1 cellular context compared by ENCODE assay signal in the genomic region with DNA sequence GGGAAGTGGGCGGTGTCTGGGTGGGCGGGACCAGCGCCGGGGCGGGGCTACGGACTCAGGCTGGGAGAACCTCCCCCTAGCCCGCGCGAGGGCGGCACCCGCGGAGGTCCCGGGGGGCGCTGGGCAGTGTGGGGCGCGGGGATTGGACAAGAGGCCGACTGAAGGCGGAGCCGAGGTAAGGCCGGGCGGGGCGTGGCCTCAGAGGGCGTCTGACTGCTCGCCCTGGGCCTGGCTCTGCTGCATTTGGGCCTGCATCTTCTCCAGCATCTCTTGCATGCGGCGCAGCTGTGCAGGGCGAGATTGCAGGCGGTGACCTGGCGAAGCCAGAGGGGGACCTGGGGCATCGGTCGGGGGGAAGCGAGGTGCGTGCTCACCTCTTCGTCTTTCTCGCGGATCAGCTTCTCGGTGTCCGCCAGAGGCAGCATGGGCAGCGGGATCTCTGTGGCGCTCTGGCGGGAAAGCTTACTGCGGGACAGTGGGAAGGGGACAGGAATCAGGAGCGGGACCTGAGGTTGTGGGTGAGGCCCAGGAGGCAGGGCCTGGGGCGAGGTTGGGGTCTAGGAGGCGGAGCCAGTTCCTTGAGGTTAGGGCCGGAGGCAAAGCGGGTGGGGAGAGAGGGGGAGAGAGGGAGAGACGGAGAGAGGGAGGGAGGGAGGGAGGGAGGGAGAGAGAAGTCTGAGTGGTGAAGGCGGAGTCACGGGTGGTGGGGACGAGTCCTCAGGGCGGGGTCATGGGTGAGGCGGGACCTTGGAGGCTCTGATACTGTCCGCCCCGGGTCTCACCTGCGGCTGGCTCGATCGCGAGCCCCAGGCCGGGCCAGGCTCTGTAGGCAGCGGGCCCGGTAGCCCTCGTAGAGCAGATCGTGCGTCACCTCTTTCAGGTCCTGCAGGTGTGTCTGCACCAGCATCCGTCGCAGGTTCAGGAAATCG.
TF ChIP-seq lines count a peak whose summit lies in the region.

No MANE protein-coding gene starts in this region.

TF ChIP-seq in HEK293, 187 proteins besides CTCF, POLR2A, EP300 and RAD21 (continued from another document and continues in another):
- TF ChIP-seq PRDM10 (tag by site-specific recombination; IDR thresholded peaks at IDR 0.05) (peak; percentile 40), ZFP41 (tag by site-specific recombination; IDR thresholded peaks at IDR 0.05; ENCODE audit: borderline replicate concordance) (no peak), ZNF239 (tag by site-specific recombination; IDR thresholded peaks at IDR 0.05) (peak; percentile 47; the same call in 1 of the 2 replicates), ZNF48 (tag by site-specific recombination; IDR thresholded peaks at IDR 0.05) (no peak), ZSCAN18 (tag by site-specific recombination; IDR thresholded peaks at IDR 0.05) (no peak), ZNF335 (tag by site-specific recombination; conservative IDR thresholded peaks at IDR 0.05) (peak; percentile 98), ZBTB8A (tag by site-specific recombination; IDR thresholded peaks at IDR 0.05) (peak; percentile 91), AEBP2 (tag by site-specific recombination; IDR thresholded peaks at IDR 0.05; ENCODE audit: borderline replicate concordance) (no peak), ZNF639 (tag by site-specific recombination; IDR thresholded peaks at IDR 0.05) (peak; percentile 78), BCL11B (tag by site-specific recombination; IDR thresholded peaks at IDR 0.05; ENCODE audit: low read depth) (no peak), ZFP69B (tag by site-specific recombination; IDR thresholded peaks at IDR 0.05) (no peak), ZNF658 (tag by site-specific recombination; IDR thresholded peaks at IDR 0.05) (no peak), ZFHX2 (tag by site-specific recombination; conservative IDR thresholded peaks at IDR 0.05) (no peak), ZNF830 (tag by site-specific recombination; IDR thresholded peaks at IDR 0.05; ENCODE audit: low read depth) (no peak), ZNF837 (tag by site-specific recombination; IDR thresholded peaks at IDR 0.05) (no peak; the same call in 1 of the 2 replicates), ELK4 (IDR thresholded peaks at IDR 0.05; ENCODE audit: borderline replicate concordance, low read depth, low read length) (no peak), ZNF677 (tag by site-specific recombination; IDR thresholded peaks at IDR 0.05) (no peak), ZNF629 (tag by site-specific recombination; IDR thresholded peaks at IDR 0.05) (no peak), GFI1B (tag by site-specific recombination; IDR thresholded peaks at IDR 0.05) (peak; percentile 77; the same call in 1 of the 2 replicates), ZNF704 (tag by site-specific recombination; IDR thresholded peaks at IDR 0.05) (no peak), ZNF626 (tag by site-specific recombination; IDR thresholded peaks at IDR 0.05) (no peak), WT1 (tag by site-specific recombination; IDR thresholded peaks at IDR 0.05) (no peak), ZFP37 (tag by site-specific recombination; IDR thresholded peaks at IDR 0.05) (no peak), ZSCAN30 (tag by site-specific recombination; IDR thresholded peaks at IDR 0.05) (no peak; the same call in 1 of the 2 replicates), ZNF600 (tag by site-specific recombination; IDR thresholded peaks at IDR 0.05) (peak; percentile 65; the same call in 1 of the 2 replicates), ZNF501 (tag by site-specific recombination; IDR thresholded peaks at IDR 0.05) (peak; percentile 89), ZNF792 (tag by site-specific recombination; IDR thresholded peaks at IDR 0.05) (no peak), KLF8 (tag by site-specific recombination; IDR thresholded peaks at IDR 0.05) (peak; percentile 93), ZNF174 (tag by site-specific recombination; IDR thresholded peaks at IDR 0.05) (no peak), ZNF473 (tag by site-specific recombination; IDR thresholded peaks at IDR 0.05) (no peak), TRIM28 (IDR thresholded peaks at IDR 0.05; ENCODE audit: borderline replicate concordance, low read length) (peak; percentile 83; the same call in 1 of the 2 replicates)
- TF ChIP-seq, protein P1, sequence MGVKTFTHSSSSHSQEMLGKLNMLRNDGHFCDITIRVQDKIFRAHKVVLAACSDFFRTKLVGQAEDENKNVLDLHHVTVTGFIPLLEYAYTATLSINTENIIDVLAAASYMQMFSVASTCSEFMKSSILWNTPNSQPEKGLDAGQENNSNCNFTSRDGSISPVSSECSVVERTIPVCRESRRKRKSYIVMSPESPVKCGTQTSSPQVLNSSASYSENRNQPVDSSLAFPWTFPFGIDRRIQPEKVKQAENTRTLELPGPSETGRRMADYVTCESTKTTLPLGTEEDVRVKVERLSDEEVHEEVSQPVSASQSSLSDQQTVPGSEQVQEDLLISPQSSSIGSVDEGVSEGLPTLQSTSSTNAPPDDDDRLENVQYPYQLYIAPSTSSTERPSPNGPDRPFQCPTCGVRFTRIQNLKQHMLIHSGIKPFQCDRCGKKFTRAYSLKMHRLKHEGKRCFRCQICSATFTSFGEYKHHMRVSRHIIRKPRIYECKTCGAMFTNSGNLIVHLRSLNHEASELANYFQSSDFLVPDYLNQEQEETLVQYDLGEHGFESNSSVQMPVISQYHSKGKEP (tag by site-specific recombination; IDR thresholded peaks at IDR 0.05) = peak; percentile 100
- TF ChIP-seq, protein P2, sequence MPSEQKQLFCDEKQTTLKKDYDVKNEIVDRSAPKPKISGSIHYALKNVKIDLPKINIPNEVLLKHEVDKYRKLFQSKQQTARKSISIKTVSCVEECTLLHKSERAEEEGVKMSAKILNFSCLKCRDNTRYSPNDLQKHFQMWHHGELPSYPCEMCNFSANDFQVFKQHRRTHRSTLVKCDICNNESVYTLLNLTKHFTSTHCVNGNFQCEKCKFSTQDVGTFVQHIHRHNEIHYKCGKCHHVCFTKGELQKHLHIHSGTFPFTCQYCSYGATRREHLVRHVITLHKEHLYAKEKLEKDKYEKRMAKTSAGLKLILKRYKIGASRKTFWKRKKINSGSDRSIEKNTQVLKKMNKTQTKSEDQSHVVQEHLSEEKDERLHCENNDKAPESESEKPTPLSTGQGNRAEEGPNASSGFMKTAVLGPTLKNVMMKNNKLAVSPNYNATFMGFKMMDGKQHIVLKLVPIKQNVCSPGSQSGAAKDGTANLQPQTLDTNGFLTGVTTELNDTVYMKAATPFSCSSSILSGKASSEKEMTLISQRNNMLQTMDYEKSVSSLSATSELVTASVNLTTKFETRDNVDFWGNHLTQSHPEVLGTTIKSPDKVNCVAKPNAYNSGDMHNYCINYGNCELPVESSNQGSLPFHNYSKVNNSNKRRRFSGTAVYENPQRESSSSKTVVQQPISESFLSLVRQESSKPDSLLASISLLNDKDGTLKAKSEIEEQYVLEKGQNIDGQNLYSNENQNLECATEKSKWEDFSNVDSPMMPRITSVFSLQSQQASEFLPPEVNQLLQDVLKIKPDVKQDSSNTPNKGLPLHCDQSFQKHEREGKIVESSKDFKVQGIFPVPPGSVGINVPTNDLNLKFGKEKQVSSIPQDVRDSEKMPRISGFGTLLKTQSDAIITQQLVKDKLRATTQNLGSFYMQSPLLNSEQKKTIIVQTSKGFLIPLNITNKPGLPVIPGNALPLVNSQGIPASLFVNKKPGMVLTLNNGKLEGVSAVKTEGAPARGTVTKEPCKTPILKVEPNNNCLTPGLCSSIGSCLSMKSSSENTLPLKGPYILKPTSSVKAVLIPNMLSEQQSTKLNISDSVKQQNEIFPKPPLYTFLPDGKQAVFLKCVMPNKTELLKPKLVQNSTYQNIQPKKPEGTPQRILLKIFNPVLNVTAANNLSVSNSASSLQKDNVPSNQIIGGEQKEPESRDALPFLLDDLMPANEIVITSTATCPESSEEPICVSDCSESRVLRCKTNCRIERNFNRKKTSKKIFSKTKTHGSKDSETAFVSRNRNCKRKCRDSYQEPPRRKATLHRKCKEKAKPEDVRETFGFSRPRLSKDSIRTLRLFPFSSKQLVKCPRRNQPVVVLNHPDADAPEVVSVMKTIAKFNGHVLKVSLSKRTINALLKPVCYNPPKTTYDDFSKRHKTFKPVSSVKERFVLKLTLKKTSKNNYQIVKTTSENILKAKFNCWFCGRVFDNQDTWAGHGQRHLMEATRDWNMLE (tag by site-specific recombination; conservative IDR thresholded peaks at IDR 0.05; ENCODE audit: low read depth) = no peak
- TF ChIP-seq, protein P3, sequence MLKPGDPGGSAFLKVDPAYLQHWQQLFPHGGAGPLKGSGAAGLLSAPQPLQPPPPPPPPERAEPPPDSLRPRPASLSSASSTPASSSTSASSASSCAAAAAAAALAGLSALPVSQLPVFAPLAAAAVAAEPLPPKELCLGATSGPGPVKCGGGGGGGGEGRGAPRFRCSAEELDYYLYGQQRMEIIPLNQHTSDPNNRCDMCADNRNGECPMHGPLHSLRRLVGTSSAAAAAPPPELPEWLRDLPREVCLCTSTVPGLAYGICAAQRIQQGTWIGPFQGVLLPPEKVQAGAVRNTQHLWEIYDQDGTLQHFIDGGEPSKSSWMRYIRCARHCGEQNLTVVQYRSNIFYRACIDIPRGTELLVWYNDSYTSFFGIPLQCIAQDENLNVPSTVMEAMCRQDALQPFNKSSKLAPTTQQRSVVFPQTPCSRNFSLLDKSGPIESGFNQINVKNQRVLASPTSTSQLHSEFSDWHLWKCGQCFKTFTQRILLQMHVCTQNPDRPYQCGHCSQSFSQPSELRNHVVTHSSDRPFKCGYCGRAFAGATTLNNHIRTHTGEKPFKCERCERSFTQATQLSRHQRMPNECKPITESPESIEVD (tag by site-specific recombination; IDR thresholded peaks at IDR 0.05) = no peak
